ENCODE assay signal across 8 cellular contexts in genomic region chr14:20683125-20683895, GRCh38. TPM values are rescaled to one million over a fixed set of nuclear protein-coding genes. Genes with fewer than 3 reads are reported as not detected.
A peak's percentile ranks its signal among the peaks of the same experiment; 100 is the strongest.
DNase-seq lines count a peak whose midpoint lies in the region; ATAC-seq and TF ChIP-seq lines count a peak whose summit lies in the region.

No MANE protein-coding gene starts in this region.

- intact Hi-C loops in activated CD4-positive, alpha-beta T cell treated with anti-CD3 and anti-CD28 coated beads, Interleukin-2, amount 10 ng/mL, durations not matched to agents 24 days and 14 days (cut with micrococcal nuclease), result loop anchor here (1.0 to 10.0 kb wide), 7 partner anchors 50 to 581 kb away; partner anchors contain the start of genes HNRNPC, PARP2, PNP and TEP1
- intact Hi-C loops in lower leg skin (cut with DNase I; ENCODE audit: low total_unique reads), result loop anchor here (5.0 to 10.0 kb wide), 2 partner anchors 219 to 351 kb away; partner anchors contain the start of genes CCNB1IP1, PIP4P1 and PNP

- no peaks in the 10 kb centered on the region for H3K27me3 ChIP-seq in duodenal mucosa (ENCODE audit: control insufficient read depth in 1 of 2, insufficient read depth in 2 of 2, low read length in 2 of 2)

- H3K9ac ChIP-seq in duodenal mucosa (ENCODE audit: low read depth in 1 of 2, low read length in 2 of 2), result peak overlapping the region; percentile 97 to 99

- no peaks in the 10 kb centered on the region for H3K9me3 ChIP-seq in duodenal mucosa (ENCODE audit: control insufficient read depth in 1 of 2, low read length in 2 of 2)

- DNase-seq in NCI-H345 (lab: John Stamatoyannopoulos, UW) (peak; percentile 30), NCI-H345 treated with DMSO at 0.1 percent for 48 hours (lab: John Stamatoyannopoulos, UW; ENCODE audit: unreplicated experiment) (no peak), NCI-H446 (lab: John Stamatoyannopoulos, UW) (peak; percentile 93 to 94), lower leg skin (ENCODE audit: low spot score in 2 of 2) (peak; percentile 80 to 93)
- DNase-seq in activated CD4-positive, alpha-beta T cell treated with anti-CD3 and anti-CD28 coated beads, Interleukin-2, amount 10 ng/mL, durations not matched to agents 24 days and 14 days, result peak; percentile 92
- peak; percentile 78 to 79 for DNase-seq in stimulated activated CD4-positive, alpha-beta T cell treated with anti-CD3 and anti-CD28 coated beads, Interleukin-4, amount 100 ng/mL, for 4 hours

- H3K36me3 ChIP-seq in duodenal mucosa (ENCODE audit: control insufficient read depth in 1 of 2, insufficient read depth in 2 of 2, low read length in 2 of 2), result no peaks in the 10 kb centered on the region

- no peak for TF ChIP-seq CTCF in lower leg skin (IDR thresholded peaks at IDR 0.05)

- no peak overlapping the region for H3K27ac Mint-ChIP-seq in activated CD4-positive, alpha-beta T cell treated with anti-CD3 and anti-CD28 coated beads, Interleukin-2, amount 10 ng/mL, durations not matched to agents 24 days and 14 days

- peak overlapping the region; percentile 90 to 92 for H3K4me3 ChIP-seq in duodenal mucosa (ENCODE audit: low read depth in 1 of 2, low read length in 2 of 2)
- H3K4me3 ChIP-seq in lower leg skin (ENCODE audit: low read depth, poor library complexity, severe bottlenecking), result peak overlapping the region; percentile 57

- no peak overlapping the region for H3K4me3 Mint-ChIP-seq in activated CD4-positive, alpha-beta T cell treated with anti-CD3 and anti-CD28 coated beads, Interleukin-2, amount 10 ng/mL, durations not matched to agents 24 days and 14 days

- H3K4me1 ChIP-seq in duodenal mucosa (ENCODE audit: control insufficient read depth in 1 of 2, insufficient read depth in 2 of 2, low read length in 2 of 2), result peaks cover 40 to 54% of the 10 kb centered on the region in 2 donors

- H3K4me1 Mint-ChIP-seq in activated CD4-positive, alpha-beta T cell treated with anti-CD3 and anti-CD28 coated beads, Interleukin-2, amount 10 ng/mL, durations not matched to agents 24 days and 14 days, result peaks cover 27% of the 10 kb centered on the region

- TF ChIP-seq POLR2A in lower leg skin (IDR thresholded peaks at IDR 0.05), result no peak

- H3K36me3 Mint-ChIP-seq in activated CD4-positive, alpha-beta T cell treated with anti-CD3 and anti-CD28 coated beads, Interleukin-2, amount 10 ng/mL, durations not matched to agents 24 days and 14 days (ENCODE audit: low read depth), result no peaks in the 10 kb centered on the region

- WGBS in lower leg skin, 2 donors, result 0% methylated on average over 38 of the region's 38 CpGs

- no peaks in the 10 kb centered on the region for H3K9me3 Mint-ChIP-seq in activated CD4-positive, alpha-beta T cell treated with anti-CD3 and anti-CD28 coated beads, Interleukin-2, amount 10 ng/mL, durations not matched to agents 24 days and 14 days

- peak overlapping the region; percentile 99 for H3K27ac ChIP-seq in duodenal mucosa (ENCODE audit: low read depth, low read length)

- peak; percentile 24 for ATAC-seq in HG03025 (IDR thresholded peaks at IDR 0.05; ENCODE audit: low FRiP score, unreplicated experiment)

- peaks cover 2% of the 10 kb centered on the region for H3K27me3 Mint-ChIP-seq in activated CD4-positive, alpha-beta T cell treated with anti-CD3 and anti-CD28 coated beads, Interleukin-2, amount 10 ng/mL, durations not matched to agents 24 days and 14 days

RNA-seq across cellular contexts. Expression of gene RNASE4, which starts 1.1 kb away (rescaled TPM):
- total RNA-seq in activated CD4-positive, alpha-beta T cell treated with anti-CD3 and anti-CD28 coated beads, Interleukin-2, amount 10 ng/mL, durations not matched to agents 24 days and 14 days, result 0.24 and 0.26 TPM in 2 replicates
- total RNA-seq in lower leg skin, result 100 to 1,000 TPM in 2 of 4 donors, 10 to 100 TPM in 2; 67.3 to 102 (median 90.6) TPM

RNA-seq across cellular contexts. Expression of gene ANG, which starts 5.3 kb away (rescaled TPM):
- total RNA-seq in activated CD4-positive, alpha-beta T cell treated with anti-CD3 and anti-CD28 coated beads, Interleukin-2, amount 10 ng/mL, durations not matched to agents 24 days and 14 days, result not detected in 2 replicates
- 10 to 100 TPM; 19.8 to 45.5 (median 32.1) TPM for total RNA-seq in lower leg skin

RNA-seq across cellular contexts. Expression of gene OR6S1, which starts 41.8 kb away (rescaled TPM):
- not detected in 2 replicates for total RNA-seq in activated CD4-positive, alpha-beta T cell treated with anti-CD3 and anti-CD28 coated beads, Interleukin-2, amount 10 ng/mL, durations not matched to agents 24 days and 14 days
- total RNA-seq in lower leg skin, result not detected

Comparison
In these comparisons a context has a peak if more than half of its experiments do, and no peak if none do; other contexts are left out.
1. RNA of gene RNASE4, which starts 1.1 kb away (total RNA-seq): 67.3 to 102 TPM in lower leg skin; 0.24 to 0.26 TPM in activated CD4-positive, alpha-beta T cell treated with anti-CD3 and anti-CD28 coated beads, Interleukin-2, amount 10 ng/mL, durations not matched to agents 24 days and 14 days; every median in the first group is over 10 times any median in the second.
2. RNA of gene ANG, which starts 5.3 kb away (total RNA-seq): 19.8 to 45.5 TPM in lower leg skin; not detected in activated CD4-positive, alpha-beta T cell treated with anti-CD3 and anti-CD28 coated beads, Interleukin-2, amount 10 ng/mL, durations not matched to agents 24 days and 14 days; every median in the first group is over 10 times any median in the second.